ENCODE assay signal across 26 cellular contexts in genomic region chr5:67896312-67896985, GRCh38.
DNase-seq lines count a peak whose midpoint lies in the region; ATAC-seq, FAIRE-seq and TF ChIP-seq lines count a peak whose summit lies in the region.
"Had no signal": no experiment of that assay in that cellular context is flagged by ENCODE, and none has a peak within 500 bp of the region (broad histone marks: within the 10 kb centered on the region; RNA-seq: fewer than 3 reads in every experiment).

No MANE protein-coding gene starts in this region.

- H3K27me3 Mint-ChIP-seq in GM23338 (ENCODE audit: insufficient read depth, low read depth, poor library complexity): peaks cover 2% of the 10 kb centered on the region
- H3K27me3 Mint-ChIP-seq: activated naive CD4-positive, alpha-beta T cell treated with anti-CD3 and anti-CD28 coated beads, Interleukin-2, amount 10 ng/mL, durations not matched to agents 7 days and 5 days; CD4-positive, alpha-beta T cell; T-helper 17 cell had no signal

- H3K27ac Mint-ChIP-seq in GM23338: no peak overlapping the region
- H3K27ac Mint-ChIP-seq: activated naive CD4-positive, alpha-beta T cell treated with anti-CD3 and anti-CD28 coated beads, Interleukin-2, amount 10 ng/mL, durations not matched to agents 7 days and 5 days; CD4-positive, alpha-beta T cell; nephron; T-helper 17 cell had no signal

- FAIRE-seq in GM12878 (lab: Jason Lieb, UNC): no peak
- FAIRE-seq in frontal cortex (lab: Jason Lieb, UNC): no peak
- FAIRE-seq: H54 had no signal

- H3K79me2 ChIP-seq in GM12878 (ENCODE audit: control insufficient read depth, insufficient read depth, low read length) (no peaks in the 10 kb centered on the region), GM23338 (replicated peaks; ENCODE audit: insufficient read depth) (no peaks in the 10 kb centered on the region)

- H3K27me3 ChIP-seq in GM12878 (replicated peaks in 1 of 2; ENCODE audit: control insufficient read depth in 2 of 2, insufficient read depth in 2 of 2, low read length in 1 of 2): no peaks in the 10 kb centered on the region
- H3K27me3 ChIP-seq in GM23338 (ENCODE audit: insufficient read depth): no peaks in the 10 kb centered on the region
- H3K27me3 ChIP-seq: gastroesophageal sphincter, tibial artery had no signal

- H3K4me2 ChIP-seq in GM12878 (ENCODE audit: control insufficient read depth, insufficient read depth) (no peak overlapping the region), GM23338 (no peak overlapping the region)

- H3K4me1 ChIP-seq in GM12878 (ENCODE audit: control insufficient read depth, insufficient read depth, low read length) (no peaks in the 10 kb centered on the region), GM23338 (ENCODE audit: insufficient read depth) (no peaks in the 10 kb centered on the region)
- H3K4me1 ChIP-seq: gastroesophageal sphincter, tibial artery had no signal

- CTCF ChIA-PET in GM12878 (lab: Yijun Ruan, JAX): no interaction called here

- H3K9me3 ChIP-seq in GM12878 (replicated peaks; ENCODE audit: control insufficient read depth, insufficient read depth, low read length): no peaks in the 10 kb centered on the region; the same call in 2 of the 3 replicates
- H3K9me3 ChIP-seq: gastroesophageal sphincter, tibial artery had no signal

- no TSS peak for BruUV-seq in GM12878 (replicated peaks; lab: Mats Ljungman, UMichigan)

- TF ChIP-seq POLR2A in NB4 (IDR thresholded peaks at IDR 0.05; ENCODE audit: extremely low read depth, insufficient read length) (no peak), GM12878 (IDR thresholded peaks at IDR 0.05; ENCODE audit: low read depth, low read length) (no peak)

- H3K36me3 ChIP-seq in GM12878 (ENCODE audit: control insufficient read depth in 2 of 2, insufficient read depth in 2 of 2, low read length in 1 of 2) (no peaks in the 10 kb centered on the region), GM23338 (ENCODE audit: insufficient read depth) (peaks cover 4% of the 10 kb centered on the region; the same call in 1 of the 2 replicates)
- H3K36me3 ChIP-seq: gastroesophageal sphincter, tibial artery had no signal

- H3K9me3 Mint-ChIP-seq in GM23338: peaks cover 11% of the 10 kb centered on the region
- H3K9me3 Mint-ChIP-seq: central memory CD8-positive, alpha-beta T cell had no signal

- in situ Hi-C loops in GM12878 (cut with MboI): no loop called here

- RAD21 ChIA-PET in GM12878 (lab: Charles Lee; ENCODE audit: unreplicated experiment): no interaction called here

- no peaks in the 10 kb centered on the region for H3K9me2 ChIP-seq in GM23338 (ENCODE audit: insufficient read depth)

- TF ChIP-seq EP300 in GM12878 (IDR thresholded peaks at IDR 0.05; ENCODE audit: borderline replicate concordance in 1 of 2, control insufficient read depth in 1 of 2, low read depth in 2 of 2, low read length in 2 of 2): no peak

- intact Hi-C loops in GM12878 (cut with micrococcal nuclease; ENCODE audit: unreplicated experiment): no loop called here

- H4K20me1 ChIP-seq in GM12878 (ENCODE audit: control insufficient read depth, insufficient read depth): no peaks in the 10 kb centered on the region
- H4K20me1 ChIP-seq in GM23338 (replicated peaks; ENCODE audit: insufficient read depth): no peaks in the 10 kb centered on the region

- DNase-seq in CMK (ENCODE audit: low read depth) (peak; percentile 38), NB4 (ENCODE audit: low read depth) (peak; percentile 13), GM12878 (ENCODE audit: low read depth, low spot score) (no peak), medulla oblongata (ENCODE audit: extremely low spot score) (peak; percentile 12), GM23338 (ENCODE audit: low spot score) (no peak), NCI-H2081 (lab: John Stamatoyannopoulos, UW) (no peak), NCI-H774 (lab: John Stamatoyannopoulos, UW) (no peak), frontal cortex (ENCODE audit: low spot score in 2 of 2) (no peak)
- DNase-seq: activated CD4-positive, CD25-positive, alpha-beta regulatory T cell; activated naive CD4-positive, alpha-beta T cell treated with anti-CD3 and anti-CD28 coated beads, Interleukin-2, amount 10 ng/mL, durations not matched to agents 7 days and 5 days; activated T-cell treated with anti-CD3 and anti-CD28 coated beads, Interleukin-2, amount 50 U/mL, for 48 hours; aorta; CD4-positive, alpha-beta T cell; DMS53; GF-D8; NCI-H1436; NCI-H2171; NCI-H526; posterior cingulate gyrus; stimulated activated naive CD4-positive, alpha-beta T cell; T-helper 17 cell; tibial artery had no signal

- H3K4me3 Mint-ChIP-seq in GM23338: no peak overlapping the region
- H3K4me3 Mint-ChIP-seq: activated naive CD4-positive, alpha-beta T cell treated with anti-CD3 and anti-CD28 coated beads, Interleukin-2, amount 10 ng/mL, durations not matched to agents 7 days and 5 days; CD4-positive, alpha-beta T cell; central memory CD8-positive, alpha-beta T cell; nephron; T-helper 17 cell had no signal

- H3K9ac ChIP-seq in GM12878 (ENCODE audit: control insufficient read depth, insufficient read depth, low read length): no peak overlapping the region

- H3F3A ChIP-seq in GM23338 (replicated peaks; ENCODE audit: low read depth): no peaks in the 10 kb centered on the region

- POLR2A ChIA-PET in GM12878 (lab: Charles Lee): interaction anchor here (0.5 kb wide), 1 partner anchor 924 kb away, joined by 8 read pairs; no protein-coding TSS in a partner anchor

- H3K4me3 ChIP-seq in NB4 (ENCODE audit: low read depth, low read length) (no peak overlapping the region), GM12878 (no peak overlapping the region), GM23338 (no peak overlapping the region)
- H3K4me3 ChIP-seq: gastroesophageal sphincter, tibial artery had no signal

- peaks cover 8% of the 10 kb centered on the region; the same call in 2 of the 3 replicates for H3K36me3 Mint-ChIP-seq in GM23338 (ENCODE audit: low read depth)
- H3K36me3 Mint-ChIP-seq: activated naive CD4-positive, alpha-beta T cell treated with anti-CD3 and anti-CD28 coated beads, Interleukin-2, amount 10 ng/mL, durations not matched to agents 7 days and 5 days had no signal

- WGBS in GM12878 (ENCODE audit: insufficient coverage, insufficient replicate concordance, low lambda C conversion rate, missing lambda C conversion rate): 31% methylated on average over 3 of the region's 3 CpGs

- H3K4me1 Mint-ChIP-seq in GM23338: no peaks in the 10 kb centered on the region
- H3K4me1 Mint-ChIP-seq: activated naive CD4-positive, alpha-beta T cell treated with anti-CD3 and anti-CD28 coated beads, Interleukin-2, amount 10 ng/mL, durations not matched to agents 7 days and 5 days; central memory CD8-positive, alpha-beta T cell; T-helper 17 cell had no signal

- H2AFZ ChIP-seq in GM12878 (ENCODE audit: control insufficient read depth, low read depth, low read length) (no peak overlapping the region), GM23338 (no peak overlapping the region)

- ATAC-seq in GM12878: no peak; the same call in 2 of the 3 replicates
- no peak for ATAC-seq in GM23338
- ATAC-seq: T-helper 17 cell had no signal

- H3K27ac ChIP-seq in GM12878 (ENCODE audit: control insufficient read depth, insufficient read depth) (no peak overlapping the region), GM23338 (ENCODE audit: low read depth) (no peak overlapping the region)
- H3K27ac ChIP-seq: gastroesophageal sphincter, tibial artery had no signal

- SMC1A ChIA-PET in GM12878 (lab: Charles Lee; ENCODE audit: uncharacterized antibody, unreplicated experiment): no interaction called here

- no peak for TF ChIP-seq CTCF in NB4 (IDR thresholded peaks at IDR 0.05; ENCODE audit: low read depth, low read length)
- TF ChIP-seq CTCF in GM12878 (IDR thresholded peaks at IDR 0.05 in 2 of 3, conservative IDR thresholded peaks at IDR 0.05 in 1 of 3; ENCODE audit: control insufficient read depth in 2 of 3, extremely low read depth in 1 of 3, insufficient read depth in 1 of 3, low read depth in 3 of 3, low read length in 3 of 3): no peak
- no peak for TF ChIP-seq CTCF in GM23338 (conservative IDR thresholded peaks at IDR 0.05; ENCODE audit: low read depth in 2 of 2)

- no peak for TF ChIP-seq RAD21 in GM12878 (IDR thresholded peaks at IDR 0.05; ENCODE audit: insufficient read depth, low read depth, low read length)

TF ChIP-seq in GM12878, 131 proteins besides CTCF, POLR2A, EP300 and RAD21:
- peak; percentile 15; the same call in 1 of the 2 replicates for TF ChIP-seq SPI1 (IDR thresholded peaks at IDR 0.05; ENCODE audit: borderline replicate concordance, insufficient read depth, low read depth, low read length)
- TF ChIP-seq ATF3 (IDR thresholded peaks at IDR 0.05; ENCODE audit: borderline replicate concordance, extremely low read depth, low read depth, low read length): no peak
- no peak for TF ChIP-seq ZNF24 (IDR thresholded peaks at IDR 0.05)

TF ChIP-seq in GM23338, 12 proteins besides CTCF, POLR2A, EP300 and RAD21:
- TF ChIP-seq EZH2phosphoT487 (IDR thresholded peaks at IDR 0.05; ENCODE audit: unreplicated experiment): no peak

Comparison
In these comparisons a context has a peak if more than half of its experiments do, and no peak if none do; other contexts are left out.
1. DNase-seq: peak in CMK (single experiment), NB4 (single experiment) and medulla oblongata (single experiment); none in GM12878 (single experiment), GM23338 (single experiment), NCI-H2081 (0 of 2), NCI-H774 (single experiment) and frontal cortex (0 of 2).